9 cellular contexts compared by ENCODE assay signal in the genomic region with DNA sequence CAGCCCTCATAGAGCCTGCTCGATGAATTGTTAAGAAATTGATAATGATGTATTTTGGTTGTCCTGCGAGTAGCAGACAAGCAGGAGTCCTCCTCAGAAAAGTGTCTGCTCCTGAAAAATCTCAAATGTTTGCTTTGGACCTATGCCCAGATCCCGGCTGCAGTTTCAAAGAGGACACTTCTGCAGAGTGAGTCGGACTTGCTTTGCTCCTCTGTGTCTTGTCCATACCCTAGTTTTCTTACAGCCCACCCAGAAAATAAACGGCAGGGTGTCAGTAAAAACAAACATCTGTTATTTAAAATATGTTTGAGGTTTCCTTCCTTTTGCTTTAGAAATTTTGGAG. TPM values are rescaled to one million over a fixed set of nuclear protein-coding genes. Genes with fewer than 3 reads are reported as not detected.
A peak's percentile ranks its signal among the peaks of the same experiment; 100 is the strongest.
DNase-seq lines count a peak whose midpoint lies in the region; ATAC-seq, FAIRE-seq and TF ChIP-seq lines count a peak whose summit lies in the region.
"Had no signal": no experiment of that assay in that cellular context is flagged by ENCODE, and none has a peak within 500 bp of the region (broad histone marks: within the 10 kb centered on the region; RNA-seq: fewer than 3 reads in every experiment).

No MANE protein-coding gene starts in this region.

- H3K4me3 ChIP-seq in CD4-positive, CD25-positive, alpha-beta regulatory T cell (ENCODE audit: low read depth, low read length) = peak overlapping the region; percentile 91
- 0 out of 2 replicates have a peak overlapping the region, but pooled peaks have one; percentile 5 for H3K4me3 ChIP-seq in HUES48 (ENCODE audit: low read depth, low read length)
- no peak overlapping the region for H3K4me3 ChIP-seq in K562

- no peak for TF ChIP-seq EP300 in K562 (IDR thresholded peaks at IDR 0.05; ENCODE audit: low read length)

- no peak overlapping the region for H2AFZ ChIP-seq in K562 (ENCODE audit: low read depth, low read length)

- WGBS in K562 (ENCODE audit: insufficient coverage, low coverage, missing lambda C conversion rate) = 0% methylated on average over 5 of the region's 5 CpGs

- no peaks in the 10 kb centered on the region for H3K27me3 ChIP-seq in CD4-positive, CD25-positive, alpha-beta regulatory T cell (ENCODE audit: control insufficient read depth, insufficient read depth, low read length)
- H3K27me3 ChIP-seq in HUES48 (ENCODE audit: control insufficient read depth, insufficient read depth, low read length) (peaks cover 17% of the 10 kb centered on the region), K562 (ENCODE audit: control insufficient read depth in 2 of 2, insufficient read depth in 2 of 2, low read length in 2 of 2) (peaks cover 27 to 53% of the 10 kb centered on the region in 2 experiments)

- no peak for TF ChIP-seq POLR2A in K562 (conservative IDR thresholded peaks at IDR 0.05)

- BruUV-seq in K562 (replicated peaks; lab: Mats Ljungman, UMichigan) = no TSS peak

- DNase-seq in CD4-positive, CD25-positive, alpha-beta regulatory T cell = no peak
- DNase-seq in K562 (ENCODE audit: extremely low read depth in 1 of 4, low spot score in 3 of 4) (no peak), mesothelial cell of epicardium (ENCODE audit: low spot score in 2 of 2, unreplicated experiment in 2 of 2) (peak in 1 of 2 experiments; percentile 67)

- H3K79me2 ChIP-seq in K562 (ENCODE audit: control insufficient read depth, insufficient read depth, low read length) = no peaks in the 10 kb centered on the region

- TF ChIP-seq CTCF in K562 (IDR thresholded peaks at IDR 0.05 in 2 of 3, conservative IDR thresholded peaks at IDR 0.05 in 1 of 3; ENCODE audit: insufficient read depth in 2 of 3, low read depth in 1 of 3, low read length in 3 of 3) = no peak
- TF ChIP-seq CTCF in mesothelial cell of epicardium (IDR thresholded peaks at IDR 0.05; ENCODE audit: unreplicated experiment) = no peak

- CTCF ChIA-PET in K562 (lab: Yijun Ruan, JAX; ENCODE audit: low intra/inter-chr PET ratio) = interaction anchor here (1.4 kb wide), 1 partner anchor 23 kb away, joined by 3 read pairs; no protein-coding TSS in a partner anchor

- ATAC-seq in CD4-positive, CD25-positive, alpha-beta regulatory T cell (ENCODE audit: low read depth in 2 of 2) = no peak
- no peak for ATAC-seq in K562
- ATAC-seq in GM18520 (IDR thresholded peaks at IDR 0.05; ENCODE audit: unreplicated experiment) = no peak
- no peak for ATAC-seq in GM19397 (IDR thresholded peaks at IDR 0.05; ENCODE audit: unreplicated experiment)
- ATAC-seq in HG02678 (IDR thresholded peaks at IDR 0.05; ENCODE audit: unreplicated experiment) = no peak
- no peak for ATAC-seq in HG03469 (IDR thresholded peaks at IDR 0.05; ENCODE audit: unreplicated experiment)

- peaks cover 20 to 80% (median 61%) of the 10 kb centered on the region in 4 donors for H3K4me1 Mint-ChIP-seq in CD4-positive, CD25-positive, alpha-beta regulatory T cell
- H3K4me1 Mint-ChIP-seq in mesothelial cell of epicardium = peaks cover 67% of the 10 kb centered on the region

- FAIRE-seq in K562 (lab: Jason Lieb, UNC) = no peak

- no peaks in the 10 kb centered on the region for H3K9me3 ChIP-seq in CD4-positive, CD25-positive, alpha-beta regulatory T cell (ENCODE audit: control insufficient read depth in 2 of 2, low read length in 2 of 2)
- H3K9me3 ChIP-seq in HUES48 (ENCODE audit: control insufficient read depth, insufficient read depth, low read length) = no peaks in the 10 kb centered on the region
- H3K9me3 ChIP-seq in K562 (replicated peaks; ENCODE audit: control insufficient read depth, insufficient read depth, low read depth, low read length) = no peaks in the 10 kb centered on the region

- peaks cover 4% of the 10 kb centered on the region; the same call in 1 of the 2 replicates for H4K20me1 ChIP-seq in K562 (replicated peaks; ENCODE audit: control insufficient read depth, insufficient read depth, low read length)

- H3K9ac ChIP-seq in HUES48 (ENCODE audit: low read depth, low read length) = no peak overlapping the region
- no peak overlapping the region for H3K9ac ChIP-seq in K562 (ENCODE audit: insufficient read depth in 1 of 2, low read depth in 2 of 2, low read length in 2 of 2)

- no peak overlapping the region for H3K4me2 ChIP-seq in K562 (ENCODE audit: insufficient read depth, low read length)

- H3K27me3 Mint-ChIP-seq in CD4-positive, CD25-positive, alpha-beta regulatory T cell = no peaks in the 10 kb centered on the region
- H3K27me3 Mint-ChIP-seq in mesothelial cell of epicardium (ENCODE audit: low read depth) = no peaks in the 10 kb centered on the region

- H3K4me1 ChIP-seq in CD4-positive, CD25-positive, alpha-beta regulatory T cell (ENCODE audit: control insufficient read depth, insufficient read depth, low read length, poor library complexity, severe bottlenecking) = peaks cover 67% of the 10 kb centered on the region
- H3K4me1 ChIP-seq in HUES48 (ENCODE audit: control insufficient read depth, insufficient read depth, low read length) (peaks cover 71% of the 10 kb centered on the region), K562 (replicated peaks in 1 of 2; ENCODE audit: control insufficient read depth in 2 of 2, insufficient read depth in 2 of 2, low read length in 2 of 2) (peaks cover 15 to 26% of the 10 kb centered on the region in 2 experiments)

- peak overlapping the region; percentile 76 to 95 (median 84) for H3K27ac Mint-ChIP-seq in CD4-positive, CD25-positive, alpha-beta regulatory T cell
- peak overlapping the region; percentile 98 for H3K27ac Mint-ChIP-seq in mesothelial cell of epicardium

- POLR2A ChIA-PET in K562 (lab: Yijun Ruan, JAX) = interaction anchor here (0.8 to 1.0 kb wide), 3 partner anchors 11 to 54 kb away, joined by 3 read pairs; no protein-coding TSS in a partner anchor

- H3K27ac ChIP-seq in CD4-positive, CD25-positive, alpha-beta regulatory T cell (ENCODE audit: insufficient read depth, low read length, poor library complexity, severe bottlenecking) = peak overlapping the region; percentile 94
- no peak overlapping the region for H3K27ac ChIP-seq in HUES48 (ENCODE audit: low read depth, low read length)
- H3K27ac ChIP-seq in K562 (ENCODE audit: extremely low read depth, low read depth, low read length) = no peak overlapping the region

- peak overlapping the region; percentile 99 to 100 (median 99) for H3K4me3 Mint-ChIP-seq in CD4-positive, CD25-positive, alpha-beta regulatory T cell
- peak overlapping the region; percentile 92 for H3K4me3 Mint-ChIP-seq in mesothelial cell of epicardium

- TF ChIP-seq RAD21 in K562 (CRISPR knock-in tag; conservative IDR thresholded peaks at IDR 0.05 in 1 of 2, IDR thresholded peaks at IDR 0.05 in 1 of 2) = no peak

- in situ Hi-C loops in K562 (cut with MboI) = no loop called here

- intact Hi-C loops in K562 (cut with micrococcal nuclease) = no loop called here

- peaks cover 0 to 1% (median 0%) of the 10 kb centered on the region in 7 donors for H3K9me3 Mint-ChIP-seq in CD4-positive, CD25-positive, alpha-beta regulatory T cell
- H3K9me3 Mint-ChIP-seq in mesothelial cell of epicardium = no peaks in the 10 kb centered on the region

- peaks cover 18% of the 10 kb centered on the region for H3K36me3 ChIP-seq in CD4-positive, CD25-positive, alpha-beta regulatory T cell (ENCODE audit: control insufficient read depth, insufficient read depth, low read length)
- H3K36me3 ChIP-seq in HUES48 (ENCODE audit: control insufficient read depth, insufficient read depth, low read length) = peaks cover 3% of the 10 kb centered on the region
- H3K36me3 ChIP-seq in K562 (ENCODE audit: control insufficient read depth, insufficient read depth, low read length) = no peaks in the 10 kb centered on the region

- peaks cover 14% of the 10 kb centered on the region for H3K36me3 Mint-ChIP-seq in CD4-positive, CD25-positive, alpha-beta regulatory T cell
- H3K36me3 Mint-ChIP-seq in mesothelial cell of epicardium = peaks cover 5% of the 10 kb centered on the region

- no peaks in the 10 kb centered on the region for H3K9me1 ChIP-seq in K562 (ENCODE audit: control insufficient read depth, insufficient read depth, low read length)

RNA-seq across cellular contexts. Expression of a gene that starts 2.8 kb away (rescaled TPM):
- total RNA-seq in CD4-positive, CD25-positive, alpha-beta regulatory T cell = 405 TPM
- 1,000 to 10,000 TPM; 1,242 to 1,844 (median 1,500) TPM for polyA plus RNA-seq in CD4-positive, CD25-positive, alpha-beta regulatory T cell
- total RNA-seq in K562 (2011; cell fraction: chromatin; rRNA removed; ENCODE audit: low replicate concordance) = not detected in 2 replicates
- not detected in 2 replicates for total RNA-seq in K562 (2011; cell fraction: nucleolus; rRNA removed)
- not detected in 2 replicates for total RNA-seq in K562 (2011; cell fraction: nucleoplasm; rRNA removed)
- 0.41 TPM in 1 of 2 replicates, not detected in the other for total RNA-seq in K562 (2014; rRNA removed)
- 0.35 and 0.44 TPM in 2 replicates for total RNA-seq in K562 (2014; rRNA removed; fragmentation: Illumina TruSeq; extraction: Trizol)
- total RNA-seq in K562 (2015; rRNA removed; fragmentation: Illumina TruSeq; extraction: Trizol) = not detected in 2 replicates
- 1.6 and 3.2 TPM in 2 replicates for total RNA-seq in K562 (2021)
- 0.61 and 0.73 TPM in 2 replicates for polyA plus RNA-seq in K562 (2011; rRNA removed)
- 0.16 and 0.52 TPM in 2 replicates for polyA plus RNA-seq in K562 (2011; cell fraction: cytosol; rRNA removed)
- 0.29 TPM in 1 of 2 replicates, not detected in the other for polyA plus RNA-seq in K562 (2011; cell fraction: nucleus; rRNA removed)
- polyA plus RNA-seq in K562 (2012) = 1.0 and 1.8 TPM in 2 replicates
- 0.28 and 0.56 TPM in 2 replicates for polyA plus RNA-seq in K562 (2014; fragmentation: Illumina TruSeq; extraction: Trizol)
- under 1 TPM in 1 of 2 experiments, not detected in 1; 0.32 TPM for polyA plus RNA-seq in K562 (2014; fragmentation: Nextera tagmentation; extraction: Ambion mirVana)
- not detected in 2 replicates for polyA plus RNA-seq in K562 (2014; rRNA removed)
- 0.93 TPM in 1 of 2 replicates, not detected in the other for polyA minus RNA-seq in K562 (2011; rRNA and poly(A)+ RNA removed)
- polyA minus RNA-seq in K562 (2011; cell fraction: cytosol; rRNA and poly(A)+ RNA removed) = 1.6 and 5.2 TPM in 2 replicates
- 0.67 TPM in 1 of 2 replicates, not detected in the other for polyA minus RNA-seq in K562 (2011; cell fraction: nucleus; rRNA and poly(A)+ RNA removed)
- 219 to 234 TPM (median 222 TPM) in 3 replicates for total RNA-seq in mesothelial cell of epicardium

RNA-seq across cellular contexts. Expression of a gene that starts 46.0 kb away (rescaled TPM):
- 80.2 TPM for total RNA-seq in CD4-positive, CD25-positive, alpha-beta regulatory T cell
- 100 to 1,000 TPM; 397 to 676 (median 547) TPM for polyA plus RNA-seq in CD4-positive, CD25-positive, alpha-beta regulatory T cell
- 8.2 and 16.0 TPM in 2 replicates for total RNA-seq in K562 (2011; cell fraction: chromatin; rRNA removed; ENCODE audit: low replicate concordance)
- 24.5 and 29.5 TPM in 2 replicates for total RNA-seq in K562 (2011; cell fraction: nucleolus; rRNA removed)
- 28.2 and 33.8 TPM in 2 replicates for total RNA-seq in K562 (2011; cell fraction: nucleoplasm; rRNA removed)
- 131 and 186 TPM in 2 replicates for total RNA-seq in K562 (2014; rRNA removed)
- total RNA-seq in K562 (2014; rRNA removed; fragmentation: Illumina TruSeq; extraction: Trizol) = 145 and 169 TPM in 2 replicates
- total RNA-seq in K562 (2015; rRNA removed; fragmentation: Illumina TruSeq; extraction: Trizol) = 239 and 240 TPM in 2 replicates
- total RNA-seq in K562 (2021) = 159 and 182 TPM in 2 replicates
- 166 and 235 TPM in 2 replicates for polyA plus RNA-seq in K562 (2011; rRNA removed)
- 256 and 294 TPM in 2 replicates for polyA plus RNA-seq in K562 (2011; cell fraction: cytosol; rRNA removed)
- 41.5 and 53.2 TPM in 2 replicates for polyA plus RNA-seq in K562 (2011; cell fraction: nucleus; rRNA removed)
- polyA plus RNA-seq in K562 (2012) = 402 and 871 TPM in 2 replicates
- polyA plus RNA-seq in K562 (2014; fragmentation: Illumina TruSeq; extraction: Trizol) = 442 and 587 TPM in 2 replicates
- polyA plus RNA-seq in K562 (2014; fragmentation: Nextera tagmentation; extraction: Ambion mirVana) = 100 to 1,000 TPM; 790 to 808 TPM
- polyA plus RNA-seq in K562 (2014; rRNA removed) = 180 and 278 TPM in 2 replicates
- polyA minus RNA-seq in K562 (2011; rRNA and poly(A)+ RNA removed) = 99.7 and 166 TPM in 2 replicates
- 79.1 and 110 TPM in 2 replicates for polyA minus RNA-seq in K562 (2011; cell fraction: cytosol; rRNA and poly(A)+ RNA removed)
- polyA minus RNA-seq in K562 (2011; cell fraction: nucleus; rRNA and poly(A)+ RNA removed) = 24.4 and 26.1 TPM in 2 replicates
- 351 to 373 TPM (median 358 TPM) in 3 replicates for total RNA-seq in mesothelial cell of epicardium
- polyA plus RNA-seq: neural cell had no signal

Comparison
In these comparisons a context has a peak if more than half of its experiments do, and no peak if none do; other contexts are left out.
1. RNA of a gene that starts 2.8 kb away (total RNA-seq): 405 TPM in CD4-positive, CD25-positive, alpha-beta regulatory T cell (single experiment) and 219 to 234 TPM in mesothelial cell of epicardium; 0.35 to 3.2 TPM in K562; every median in the first group is over 10 times any median in the second.